ENCODE assay signal across 10 cellular contexts in the genomic region with DNA sequence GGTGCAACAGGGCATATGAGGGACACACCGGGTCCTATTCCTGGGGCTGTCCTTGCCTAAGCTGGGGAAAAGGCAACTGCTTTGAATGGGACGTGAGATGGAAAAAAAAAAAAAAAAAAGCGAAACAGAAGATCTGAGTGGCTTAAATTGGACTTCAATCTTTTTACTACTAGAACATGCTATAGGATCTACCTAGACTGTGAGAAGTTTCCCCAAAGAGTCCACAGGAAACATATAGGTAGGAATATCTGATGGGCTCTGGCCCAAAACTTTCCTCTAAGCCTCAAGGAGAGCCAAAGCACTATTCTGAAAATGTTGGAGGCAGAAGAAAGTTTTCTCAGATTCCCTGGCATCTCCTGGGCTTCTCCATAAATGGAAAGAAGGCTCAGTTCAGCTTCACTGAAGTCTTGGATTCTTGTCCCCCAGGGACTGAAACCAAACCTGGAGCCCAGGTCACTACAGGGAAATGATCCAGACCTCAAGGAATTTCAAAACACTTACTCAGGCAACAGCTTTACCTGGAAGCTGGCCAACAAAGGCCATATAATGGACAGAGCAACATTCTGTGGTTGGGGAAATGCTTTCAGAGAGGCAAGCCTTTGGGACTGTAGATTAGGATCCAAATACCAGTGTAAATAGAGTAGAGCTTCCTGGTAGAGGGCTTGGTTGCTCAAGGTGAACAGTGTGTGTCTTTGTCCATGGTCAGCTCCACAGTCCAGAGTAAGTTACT. TPM values are rescaled to one million over a fixed set of nuclear protein-coding genes. Genes with fewer than 3 reads are reported as not detected.
DNase-seq lines count a peak whose midpoint lies in the region; ATAC-seq and TF ChIP-seq lines count a peak whose summit lies in the region.
"Had no signal": no experiment of that assay in that cellular context is flagged by ENCODE, and none has a peak within 500 bp of the region (broad histone marks: within the 10 kb centered on the region; RNA-seq: fewer than 3 reads in every experiment).

No MANE protein-coding gene starts in this region.

- peak; percentile 26 for DNase-seq in DMS79 treated with DMSO at 0.1 percent for 48 hours (lab: John Stamatoyannopoulos, UW)
- peak; percentile 89 for DNase-seq in NCI-H226
- peak; percentile 74 for DNase-seq in epithelial cell of esophagus (ENCODE audit: low read depth)
- DNase-seq in psoas muscle = no peak
- no peak for DNase-seq in T-helper 2 cell
- no peak for DNase-seq in activated CD8-positive, alpha-beta T cell treated with anti-CD3 and anti-CD28 coated beads for 36 hours
- DNase-seq in NOMO-1 treated with dmso at 0.1 percent for 144 hours (lab: John Stamatoyannopoulos, UW; ENCODE audit: unreplicated experiment) = no peak
- DNase-seq in hypothalamus (lab: John Stamatoyannopoulos, UW) = no peak

- TF ChIP-seq CTCF in epithelial cell of esophagus (IDR thresholded peaks at IDR 0.05; ENCODE audit: insufficient read depth, low read depth, low read length, missing control alignments) (no peak), psoas muscle (IDR thresholded peaks at IDR 0.05) (no peak)
- no peak for TF ChIP-seq CTCF in activated CD8-positive, alpha-beta T cell treated with anti-CD3 and anti-CD28 coated beads for 36 hours (IDR thresholded peaks at IDR 0.05)

- no peak overlapping the region for H3K4me3 Mint-ChIP-seq in activated CD8-positive, alpha-beta T cell treated with anti-CD3 and anti-CD28 coated beads for 36 hours

- H3K4me1 Mint-ChIP-seq in activated CD8-positive, alpha-beta T cell treated with anti-CD3 and anti-CD28 coated beads for 36 hours (ENCODE audit: low read depth) = no peaks in the 10 kb centered on the region

- H3K36me3 Mint-ChIP-seq in activated CD8-positive, alpha-beta T cell treated with anti-CD3 and anti-CD28 coated beads for 36 hours (ENCODE audit: low read depth) = no peaks in the 10 kb centered on the region

- peaks cover 21% of the 10 kb centered on the region for H3K9me3 ChIP-seq in psoas muscle

- POLR2A ChIA-PET in activated CD8-positive, alpha-beta T cell treated with anti-CD3 and anti-CD28 coated beads for 36 hours (lab: Charles Lee) = no interaction called here

- H3K27me3 ChIP-seq in psoas muscle (ENCODE audit: insufficient read depth in 3 of 3, low read length in 2 of 3) = no peaks in the 10 kb centered on the region

- no peaks in the 10 kb centered on the region for H3K36me3 ChIP-seq in psoas muscle (ENCODE audit: insufficient read depth in 1 of 2, low read depth in 1 of 2)

- H3K4me3 ChIP-seq in epithelial cell of esophagus (ENCODE audit: low read length) = no peak overlapping the region
- no peak overlapping the region for H3K4me3 ChIP-seq in psoas muscle
- H3K4me3 ChIP-seq: GM12878 had no signal

- peaks cover 13% of the 10 kb centered on the region for H3K4me1 ChIP-seq in psoas muscle

- 68 to 82% (median 79%) methylated on average over 2 to 3 of the region's 3 CpGs for WGBS in psoas muscle, 3 donors

- no peak overlapping the region for H3K27ac Mint-ChIP-seq in activated CD8-positive, alpha-beta T cell treated with anti-CD3 and anti-CD28 coated beads for 36 hours

- intact Hi-C loops in psoas muscle (cut with DNase I) = no loop called here
- intact Hi-C loops in activated CD8-positive, alpha-beta T cell treated with anti-CD3 and anti-CD28 coated beads for 36 hours (cut with micrococcal nuclease) = no loop called here

- peak; percentile 24 to 86 (median 80) for ATAC-seq in psoas muscle
- ATAC-seq in activated CD8-positive, alpha-beta T cell treated with anti-CD3 and anti-CD28 coated beads for 36 hours = no peak
- ATAC-seq: GM12878 had no signal

- H3K9me3 Mint-ChIP-seq in activated CD8-positive, alpha-beta T cell treated with anti-CD3 and anti-CD28 coated beads for 36 hours = peaks cover 14% of the 10 kb centered on the region

- H3K27me3 Mint-ChIP-seq in activated CD8-positive, alpha-beta T cell treated with anti-CD3 and anti-CD28 coated beads for 36 hours = peaks cover 4% of the 10 kb centered on the region

- CTCF ChIA-PET in activated CD8-positive, alpha-beta T cell treated with anti-CD3 and anti-CD28 coated beads for 36 hours (lab: Charles Lee) = interaction anchor here (1.0 kb wide), 1 partner anchor 125 kb away, joined by 3 read pairs; no protein-coding TSS in a partner anchor

- no peak overlapping the region for H3K27ac ChIP-seq in psoas muscle

RNA-seq across cellular contexts. Expression of gene PROM1, which starts 56.9 kb away (rescaled TPM):
- total RNA-seq in psoas muscle = 1 to 10 TPM in 2 of 4 donors, under 1 TPM in 2; 0.84 to 1.5 (median 1.1) TPM
- polyA plus RNA-seq in psoas muscle = under 1 TPM; 0.16 to 0.20 (median 0.18) TPM
- total RNA-seq in activated CD8-positive, alpha-beta T cell treated with anti-CD3 and anti-CD28 coated beads for 36 hours = under 1 TPM in 1 of 2 experiments, not detected in 1; 0.22 TPM
- total RNA-seq: osteocyte had no signal

Comparison
In these comparisons a context has a peak if more than half of its experiments do, and no peak if none do; other contexts are left out.
1. DNase-seq: peak in DMS79 treated with DMSO at 0.1 percent for 48 hours (single experiment), NCI-H226 (single experiment) and epithelial cell of esophagus (single experiment); none in psoas muscle (0 of 2), T-helper 2 cell (0 of 5), activated CD8-positive, alpha-beta T cell treated with anti-CD3 and anti-CD28 coated beads for 36 hours (single experiment), NOMO-1 treated with dmso at 0.1 percent for 144 hours (single experiment) and hypothalamus (0 of 51).